Comparison of ENCODE assay signal across 1 cellular context in the genomic region with DNA sequence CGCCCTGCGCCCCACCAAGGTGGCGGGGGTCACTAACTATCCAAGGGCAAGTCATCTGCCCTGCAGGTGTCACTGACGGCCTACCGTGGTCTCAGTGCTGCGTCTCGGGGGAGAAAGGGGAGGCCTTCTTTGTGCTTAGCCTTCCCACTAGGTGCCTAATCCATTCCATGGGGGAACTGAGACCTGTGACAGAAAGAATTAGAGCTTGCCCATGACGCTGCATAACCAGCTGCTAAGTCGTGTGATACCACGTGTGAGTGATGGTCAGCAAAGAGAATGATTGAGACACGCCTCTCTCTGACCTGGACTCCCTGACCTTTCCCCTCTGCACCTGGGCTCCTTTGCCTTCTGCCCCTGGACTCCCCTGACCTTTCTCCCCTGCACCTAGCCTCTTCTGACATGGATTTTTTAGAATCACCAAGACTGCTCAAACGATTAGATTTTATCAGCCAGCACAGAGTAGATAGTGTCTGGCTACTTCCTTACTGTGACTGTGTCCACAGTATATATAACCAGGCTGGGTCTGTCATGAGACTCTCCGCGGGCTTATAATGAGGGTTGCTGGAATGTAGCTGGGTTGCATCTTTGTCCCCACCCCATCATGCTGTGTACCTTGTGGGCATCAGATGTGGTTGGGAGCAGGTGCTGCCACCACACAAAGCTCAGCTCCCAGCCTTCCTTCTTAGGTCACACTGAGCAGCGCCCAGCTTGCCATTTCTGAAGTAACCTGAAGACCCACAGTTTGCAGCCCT.
TF ChIP-seq lines count a peak whose summit lies in the region.

No MANE protein-coding gene starts in this region.

TF ChIP-seq in K562, 482 proteins besides CTCF, POLR2A, EP300 and RAD21 (continued from another document):
- TF ChIP-seq, protein P1, sequence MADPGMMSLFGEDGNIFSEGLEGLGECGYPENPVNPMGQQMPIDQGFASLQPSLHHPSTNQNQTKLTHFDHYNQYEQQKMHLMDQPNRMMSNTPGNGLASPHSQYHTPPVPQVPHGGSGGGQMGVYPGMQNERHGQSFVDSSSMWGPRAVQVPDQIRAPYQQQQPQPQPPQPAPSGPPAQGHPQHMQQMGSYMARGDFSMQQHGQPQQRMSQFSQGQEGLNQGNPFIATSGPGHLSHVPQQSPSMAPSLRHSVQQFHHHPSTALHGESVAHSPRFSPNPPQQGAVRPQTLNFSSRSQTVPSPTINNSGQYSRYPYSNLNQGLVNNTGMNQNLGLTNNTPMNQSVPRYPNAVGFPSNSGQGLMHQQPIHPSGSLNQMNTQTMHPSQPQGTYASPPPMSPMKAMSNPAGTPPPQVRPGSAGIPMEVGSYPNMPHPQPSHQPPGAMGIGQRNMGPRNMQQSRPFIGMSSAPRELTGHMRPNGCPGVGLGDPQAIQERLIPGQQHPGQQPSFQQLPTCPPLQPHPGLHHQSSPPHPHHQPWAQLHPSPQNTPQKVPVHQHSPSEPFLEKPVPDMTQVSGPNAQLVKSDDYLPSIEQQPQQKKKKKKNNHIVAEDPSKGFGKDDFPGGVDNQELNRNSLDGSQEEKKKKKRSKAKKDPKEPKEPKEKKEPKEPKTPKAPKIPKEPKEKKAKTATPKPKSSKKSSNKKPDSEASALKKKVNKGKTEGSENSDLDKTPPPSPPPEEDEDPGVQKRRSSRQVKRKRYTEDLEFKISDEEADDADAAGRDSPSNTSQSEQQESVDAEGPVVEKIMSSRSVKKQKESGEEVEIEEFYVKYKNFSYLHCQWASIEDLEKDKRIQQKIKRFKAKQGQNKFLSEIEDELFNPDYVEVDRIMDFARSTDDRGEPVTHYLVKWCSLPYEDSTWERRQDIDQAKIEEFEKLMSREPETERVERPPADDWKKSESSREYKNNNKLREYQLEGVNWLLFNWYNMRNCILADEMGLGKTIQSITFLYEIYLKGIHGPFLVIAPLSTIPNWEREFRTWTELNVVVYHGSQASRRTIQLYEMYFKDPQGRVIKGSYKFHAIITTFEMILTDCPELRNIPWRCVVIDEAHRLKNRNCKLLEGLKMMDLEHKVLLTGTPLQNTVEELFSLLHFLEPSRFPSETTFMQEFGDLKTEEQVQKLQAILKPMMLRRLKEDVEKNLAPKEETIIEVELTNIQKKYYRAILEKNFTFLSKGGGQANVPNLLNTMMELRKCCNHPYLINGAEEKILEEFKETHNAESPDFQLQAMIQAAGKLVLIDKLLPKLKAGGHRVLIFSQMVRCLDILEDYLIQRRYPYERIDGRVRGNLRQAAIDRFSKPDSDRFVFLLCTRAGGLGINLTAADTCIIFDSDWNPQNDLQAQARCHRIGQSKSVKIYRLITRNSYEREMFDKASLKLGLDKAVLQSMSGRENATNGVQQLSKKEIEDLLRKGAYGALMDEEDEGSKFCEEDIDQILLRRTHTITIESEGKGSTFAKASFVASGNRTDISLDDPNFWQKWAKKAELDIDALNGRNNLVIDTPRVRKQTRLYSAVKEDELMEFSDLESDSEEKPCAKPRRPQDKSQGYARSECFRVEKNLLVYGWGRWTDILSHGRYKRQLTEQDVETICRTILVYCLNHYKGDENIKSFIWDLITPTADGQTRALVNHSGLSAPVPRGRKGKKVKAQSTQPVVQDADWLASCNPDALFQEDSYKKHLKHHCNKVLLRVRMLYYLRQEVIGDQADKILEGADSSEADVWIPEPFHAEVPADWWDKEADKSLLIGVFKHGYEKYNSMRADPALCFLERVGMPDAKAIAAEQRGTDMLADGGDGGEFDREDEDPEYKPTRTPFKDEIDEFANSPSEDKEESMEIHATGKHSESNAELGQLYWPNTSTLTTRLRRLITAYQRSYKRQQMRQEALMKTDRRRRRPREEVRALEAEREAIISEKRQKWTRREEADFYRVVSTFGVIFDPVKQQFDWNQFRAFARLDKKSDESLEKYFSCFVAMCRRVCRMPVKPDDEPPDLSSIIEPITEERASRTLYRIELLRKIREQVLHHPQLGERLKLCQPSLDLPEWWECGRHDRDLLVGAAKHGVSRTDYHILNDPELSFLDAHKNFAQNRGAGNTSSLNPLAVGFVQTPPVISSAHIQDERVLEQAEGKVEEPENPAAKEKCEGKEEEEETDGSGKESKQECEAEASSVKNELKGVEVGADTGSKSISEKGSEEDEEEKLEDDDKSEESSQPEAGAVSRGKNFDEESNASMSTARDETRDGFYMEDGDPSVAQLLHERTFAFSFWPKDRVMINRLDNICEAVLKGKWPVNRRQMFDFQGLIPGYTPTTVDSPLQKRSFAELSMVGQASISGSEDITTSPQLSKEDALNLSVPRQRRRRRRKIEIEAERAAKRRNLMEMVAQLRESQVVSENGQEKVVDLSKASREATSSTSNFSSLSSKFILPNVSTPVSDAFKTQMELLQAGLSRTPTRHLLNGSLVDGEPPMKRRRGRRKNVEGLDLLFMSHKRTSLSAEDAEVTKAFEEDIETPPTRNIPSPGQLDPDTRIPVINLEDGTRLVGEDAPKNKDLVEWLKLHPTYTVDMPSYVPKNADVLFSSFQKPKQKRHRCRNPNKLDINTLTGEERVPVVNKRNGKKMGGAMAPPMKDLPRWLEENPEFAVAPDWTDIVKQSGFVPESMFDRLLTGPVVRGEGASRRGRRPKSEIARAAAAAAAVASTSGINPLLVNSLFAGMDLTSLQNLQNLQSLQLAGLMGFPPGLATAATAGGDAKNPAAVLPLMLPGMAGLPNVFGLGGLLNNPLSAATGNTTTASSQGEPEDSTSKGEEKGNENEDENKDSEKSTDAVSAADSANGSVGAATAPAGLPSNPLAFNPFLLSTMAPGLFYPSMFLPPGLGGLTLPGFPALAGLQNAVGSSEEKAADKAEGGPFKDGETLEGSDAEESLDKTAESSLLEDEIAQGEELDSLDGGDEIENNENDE (IDR thresholded peaks at IDR 0.05; ENCODE audit: low read depth, low read length): no peak
- TF ChIP-seq SREBF1 (IDR thresholded peaks at IDR 0.05; ENCODE audit: borderline replicate concordance, low read depth, low read length) (no peak), WHSC1 (IDR thresholded peaks at IDR 0.05; ENCODE audit: low read length) (peak; percentile 28), PYGO2 (tag; IDR thresholded peaks at IDR 0.05) (no peak), CSDE1 (IDR thresholded peaks at IDR 0.05) (no peak), ETV6 (IDR thresholded peaks at IDR 0.05; ENCODE audit: borderline replicate concordance in 1 of 2, low read depth in 2 of 2, low read length in 1 of 2) (no peak), ETV6 (CRISPR knock-in tag; IDR thresholded peaks at IDR 0.05; ENCODE audit: borderline replicate concordance) (no peak), SNRNP70 (optimal IDR thresholded peaks at IDR 0.05; ENCODE audit: low read depth, low read length) (no peak), KAT7 (CRISPR knock-in tag; IDR thresholded peaks at IDR 0.05; ENCODE audit: borderline replicate concordance) (no peak), NR2C1 (IDR thresholded peaks at IDR 0.05) (peak; percentile 66), NR2C1 (tag; IDR thresholded peaks at IDR 0.05) (peak; percentile 78), XRCC5 (IDR thresholded peaks at IDR 0.05; ENCODE audit: low read depth, low read length) (no peak), ARHGAP35 (IDR thresholded peaks at IDR 0.05; ENCODE audit: partially characterized antibody) (no peak)
- TF ChIP-seq, protein P2, sequence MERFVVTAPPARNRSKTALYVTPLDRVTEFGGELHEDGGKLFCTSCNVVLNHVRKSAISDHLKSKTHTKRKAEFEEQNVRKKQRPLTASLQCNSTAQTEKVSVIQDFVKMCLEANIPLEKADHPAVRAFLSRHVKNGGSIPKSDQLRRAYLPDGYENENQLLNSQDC (CRISPR knock-in tag; IDR thresholded peaks at IDR 0.05): no peak
- TF ChIP-seq, protein P3, sequence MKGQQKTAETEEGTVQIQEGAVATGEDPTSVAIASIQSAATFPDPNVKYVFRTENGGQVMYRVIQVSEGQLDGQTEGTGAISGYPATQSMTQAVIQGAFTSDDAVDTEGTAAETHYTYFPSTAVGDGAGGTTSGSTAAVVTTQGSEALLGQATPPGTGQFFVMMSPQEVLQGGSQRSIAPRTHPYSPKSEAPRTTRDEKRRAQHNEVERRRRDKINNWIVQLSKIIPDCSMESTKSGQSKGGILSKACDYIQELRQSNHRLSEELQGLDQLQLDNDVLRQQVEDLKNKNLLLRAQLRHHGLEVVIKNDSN (CRISPR knock-in tag; IDR thresholded peaks at IDR 0.05): peak; percentile 26; the same call in 1 of the 2 replicates
